In genomic region chr12:6461401-6462233, GRCh38 we compare ENCODE assay signal across 8 cellular contexts. TPM values are rescaled to one million over a fixed set of nuclear protein-coding genes. Genes with fewer than 3 reads are reported as not detected.
A peak's percentile ranks its signal among the peaks of the same experiment; 100 is the strongest.
DNase-seq lines count a peak whose midpoint lies in the region; ATAC-seq, FAIRE-seq and TF ChIP-seq lines count a peak whose summit lies in the region.
"Had no signal": no experiment of that assay in that cellular context is flagged by ENCODE, and none has a peak within 500 bp of the region (broad histone marks: within the 10 kb centered on the region; RNA-seq: fewer than 3 reads in every experiment).

No MANE protein-coding gene starts in this region.

- H3K4me3 Mint-ChIP-seq in mesothelial cell of epicardium: no peak overlapping the region

- no peak overlapping the region for H3K4ac ChIP-seq in IMR-90 (ENCODE audit: low read depth, low read length)

- H2BK15ac ChIP-seq in IMR-90 (ENCODE audit: low read depth, low read length): no peak overlapping the region

- H3K23ac ChIP-seq in IMR-90 (ENCODE audit: low read depth, low read length): no peak overlapping the region

- H2BK5ac ChIP-seq in IMR-90 (ENCODE audit: low read depth, low read length, poor library complexity, severe bottlenecking): no peak overlapping the region

- H3K4me1 Mint-ChIP-seq in mesothelial cell of epicardium: no peaks in the 10 kb centered on the region

- H3K9ac ChIP-seq in IMR-90 (ENCODE audit: low read depth, low read length): no peak overlapping the region

- H4K5ac ChIP-seq in IMR-90 (ENCODE audit: low read depth, low read length): no peak overlapping the region

- 75% methylated on average over 3 of the region's 15 CpGs; no CpG with 5 or more reads in 1 of the 2 experiments for WGBS in IMR-90 (ENCODE audit: extremely low coverage in 2 of 2, insufficient read length in 1 of 2), 2 experiments

- no peaks in the 10 kb centered on the region for H3K27me3 ChIP-seq in IMR-90 (ENCODE audit: control insufficient read depth, insufficient read depth, low read length)
- H3K27me3 ChIP-seq: cardiac muscle cell had no signal

- peaks cover 4% of the 10 kb centered on the region; the same call in 1 of the 2 replicates for H3K9me1 ChIP-seq in IMR-90 (ENCODE audit: insufficient read depth, low read length)

- peaks cover 64% of the 10 kb centered on the region for H3K36me3 ChIP-seq in IMR-90 (ENCODE audit: control insufficient read depth, insufficient read depth, low read length)

- H3K36me3 Mint-ChIP-seq in mesothelial cell of epicardium: peaks cover 6% of the 10 kb centered on the region

- H3K4me1 ChIP-seq in IMR-90 (ENCODE audit: control insufficient read depth, insufficient read depth, low read length): no peaks in the 10 kb centered on the region

- no peaks in the 10 kb centered on the region for H3K9me3 ChIP-seq in IMR-90 (ENCODE audit: control insufficient read depth, insufficient read depth, low read length)

- H4K91ac ChIP-seq in IMR-90 (ENCODE audit: insufficient read depth, low read depth, low read length): no peak overlapping the region

- H3K56ac ChIP-seq in IMR-90 (ENCODE audit: extremely low read depth, insufficient read depth, low read length): no peak overlapping the region

- in situ Hi-C loops in IMR-90 (cut with MboI; ENCODE audit: low sequenced_read_pairs): loop anchor here (5.0 to 25.0 kb wide), 4 partner anchors 39 to 399 kb away; no protein-coding TSS in a partner anchor

- DNase-seq in IMR-90 (peak; percentile 45), urothelium cell line (ENCODE audit: low spot score) (no peak), mesothelial cell of epicardium (ENCODE audit: low spot score in 2 of 2, unreplicated experiment in 2 of 2) (no peak)
- DNase-seq in activated CD4-positive, alpha-beta T cell treated with anti-CD3 and anti-CD28 coated beads, Interleukin-2, amount 50 U/mL, for 48 hours: peak; percentile 80 to 87
- DNase-seq in stimulated activated CD4-positive, alpha-beta T cell treated with anti-CD3 and anti-CD28 coated beads, Interleukin-12 subunit alpha, Interleukin-12 subunit beta, amount 100 ng/mL, for 48 hours (ENCODE audit: low read depth in 2 of 3, low spot score in 1 of 3): peak; percentile 75 to 82 (median 75)

- intact Hi-C loops in IMR-90 (cut with micrococcal nuclease): no loop called here

- no peaks in the 10 kb centered on the region for H3K27me3 Mint-ChIP-seq in mesothelial cell of epicardium (ENCODE audit: low read depth)

- no peak overlapping the region for H3K4me2 ChIP-seq in IMR-90 (ENCODE audit: low read depth, low read length)

- TF ChIP-seq CTCF in IMR-90 (conservative IDR thresholded peaks at IDR 0.05; ENCODE audit: low read depth, low read length): no peak
- no peak for TF ChIP-seq CTCF in mesothelial cell of epicardium (IDR thresholded peaks at IDR 0.05; ENCODE audit: unreplicated experiment)

- no TSS peak for BruUV-seq in IMR-90 (replicated peaks; lab: Mats Ljungman, UMichigan)

- H2AK5ac ChIP-seq in IMR-90 (ENCODE audit: low read depth, low read length): 0 out of 2 replicates have a peak overlapping the region, but pooled peaks have one; percentile 33

- H3K18ac ChIP-seq in IMR-90 (ENCODE audit: low read depth, low read length): no peak overlapping the region

- no peak overlapping the region for H3K27ac Mint-ChIP-seq in mesothelial cell of epicardium

- peak overlapping the region; percentile 39 for H2AK9ac ChIP-seq in IMR-90 (replicated peaks; ENCODE audit: low read depth, low read length, poor library complexity)

- no peak overlapping the region for H2AFZ ChIP-seq in IMR-90 (replicated peaks; ENCODE audit: low read length, poor library complexity)

- no peak overlapping the region for H3K27ac ChIP-seq in IMR-90 (ENCODE audit: insufficient read depth, low read length)
- H3K27ac ChIP-seq: cardiac muscle cell had no signal

- dilution Hi-C loops in IMR-90 (cut with HindIII; ENCODE audit: low sequenced_read_pairs, unreplicated experiment): no loop called here

- no peak overlapping the region for H3K4me3 ChIP-seq in IMR-90 (ENCODE audit: insufficient read depth, low read depth, low read length)
- H3K4me3 ChIP-seq: cardiac muscle cell had no signal

- no peak for FAIRE-seq in urothelium cell line (lab: Jason Lieb, UNC)

- peaks cover 5% of the 10 kb centered on the region; the same call in 1 of the 2 replicates for H4K20me1 ChIP-seq in IMR-90 (ENCODE audit: insufficient read depth, low read length)

- peaks cover 8 to 17% of the 10 kb centered on the region in 2 experiments; a peak in 3 of 4 replicates for H3K79me1 ChIP-seq in IMR-90 (ENCODE audit: low read depth in 1 of 2, low read length in 2 of 2)

- CTCF ChIA-PET in IMR-90 (lab: Yijun Ruan, JAX): no interaction called here

- POLR2A ChIA-PET in IMR-90 (lab: Charles Lee; ENCODE audit: unreplicated experiment): interaction anchor here (0.6 kb wide), 1 partner anchor 72 kb away, joined by 20 read pairs; the partner anchor contains the start of gene GAPDH

- TF ChIP-seq RAD21 in IMR-90 (IDR thresholded peaks at IDR 0.05; ENCODE audit: low read length): no peak

- H2BK20ac ChIP-seq in IMR-90 (ENCODE audit: low read depth, low read length): no peak overlapping the region

- H4K8ac ChIP-seq in IMR-90 (ENCODE audit: low read depth in 2 of 2, low read length in 2 of 2): no peak overlapping the region

- no peak for TF ChIP-seq POLR2A in IMR-90 (IDR thresholded peaks at IDR 0.05; ENCODE audit: low read depth, low read length)

- H3K9me3 Mint-ChIP-seq in mesothelial cell of epicardium: no peaks in the 10 kb centered on the region

- peak; percentile 59 for ATAC-seq in GM19455 (IDR thresholded peaks at IDR 0.05; ENCODE audit: unreplicated experiment)
- ATAC-seq in IMR-90 (ENCODE audit: low read depth): no peak
- ATAC-seq in esophagus mucosa: peak; percentile 54

- no peak overlapping the region for H2BK120ac ChIP-seq in IMR-90 (ENCODE audit: low read depth, low read length)

- H3K14ac ChIP-seq in IMR-90 (replicated peaks; ENCODE audit: low read depth, low read length): no peak overlapping the region

TF ChIP-seq in IMR-90, 13 proteins besides CTCF, POLR2A, EP300 and RAD21:
- TF ChIP-seq MAZ (IDR thresholded peaks at IDR 0.05; ENCODE audit: borderline replicate concordance, low read depth, low read length) (no peak), RFX5 (IDR thresholded peaks at IDR 0.05; ENCODE audit: low read depth, low read length) (no peak), SMC3 (IDR thresholded peaks at IDR 0.05; ENCODE audit: low read depth, low read length) (no peak), MXI1 (IDR thresholded peaks at IDR 0.05; ENCODE audit: borderline replicate concordance, low read depth, low read length) (no peak), MAFK (IDR thresholded peaks at IDR 0.05; ENCODE audit: low read depth, low read length) (no peak), RCOR1 (IDR thresholded peaks at IDR 0.05; ENCODE audit: insufficient replicate concordance, low read length) (no peak), CHD1 (IDR thresholded peaks at IDR 0.05; ENCODE audit: low read depth, low read length) (no peak), CEBPB (IDR thresholded peaks at IDR 0.05; ENCODE audit: low read depth, low read length) (no peak)
- TF ChIP-seq, protein P1, sequence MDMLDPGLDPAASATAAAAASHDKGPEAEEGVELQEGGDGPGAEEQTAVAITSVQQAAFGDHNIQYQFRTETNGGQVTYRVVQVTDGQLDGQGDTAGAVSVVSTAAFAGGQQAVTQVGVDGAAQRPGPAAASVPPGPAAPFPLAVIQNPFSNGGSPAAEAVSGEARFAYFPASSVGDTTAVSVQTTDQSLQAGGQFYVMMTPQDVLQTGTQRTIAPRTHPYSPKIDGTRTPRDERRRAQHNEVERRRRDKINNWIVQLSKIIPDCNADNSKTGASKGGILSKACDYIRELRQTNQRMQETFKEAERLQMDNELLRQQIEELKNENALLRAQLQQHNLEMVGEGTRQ (IDR thresholded peaks at IDR 0.05; ENCODE audit: low read depth, low read length): no peak
TF ChIP-seq in IMR-90: peak in this region for 0.

RNA-seq across cellular contexts. Expression of gene VAMP1, which starts 8.9 kb away (rescaled TPM):
- total RNA-seq in IMR-90 (2012; rRNA removed): 7.2 and 7.5 TPM in 2 replicates
- polyA plus RNA-seq in IMR-90 (2012; rRNA removed): 21.9 and 23.1 TPM in 2 replicates
- 10.5 and 21.1 TPM in 2 replicates for polyA plus RNA-seq in IMR-90 (2012; cell fraction: cytosol; rRNA removed)
- 87.7 and 150 TPM in 2 replicates for polyA plus RNA-seq in IMR-90 (2012; cell fraction: nucleus; rRNA removed; ENCODE audit: low replicate concordance)
- total RNA-seq in esophagus mucosa: 1.6 TPM
- total RNA-seq in mesothelial cell of epicardium: 5.2 to 6.9 TPM (median 6.4 TPM) in 3 replicates

RNA-seq across cellular contexts. Expression of gene TAPBPL, which starts 9.8 kb away (rescaled TPM):
- total RNA-seq in IMR-90 (2012; rRNA removed) (3.4 and 3.6 TPM in 2 replicates), esophagus mucosa (11.4 TPM), mesothelial cell of epicardium (2.2 to 2.6 TPM (median 2.5 TPM) in 3 replicates)
- 10.4 and 12.1 TPM in 2 replicates for polyA plus RNA-seq in IMR-90 (2012; rRNA removed)
- polyA plus RNA-seq in IMR-90 (2012; cell fraction: cytosol; rRNA removed): 8.1 and 14.4 TPM in 2 replicates
- polyA plus RNA-seq in IMR-90 (2012; cell fraction: nucleus; rRNA removed; ENCODE audit: low replicate concordance): 8.3 and 12.8 TPM in 2 replicates

RNA-seq across cellular contexts. Expression of gene CD27, which starts 16.9 kb away (rescaled TPM):
- total RNA-seq in IMR-90 (2012; rRNA removed) (not detected in 2 replicates), esophagus mucosa (0.40 TPM), mesothelial cell of epicardium (not detected in 3 replicates)
- 0.07 and 0.10 TPM in 2 replicates for polyA plus RNA-seq in IMR-90 (2012; rRNA removed)
- 0.05 TPM in 1 of 2 replicates, not detected in the other for polyA plus RNA-seq in IMR-90 (2012; cell fraction: cytosol; rRNA removed)
- 0.07 TPM in 1 of 2 replicates, not detected in the other for polyA plus RNA-seq in IMR-90 (2012; cell fraction: nucleus; rRNA removed; ENCODE audit: low replicate concordance)
- total RNA-seq: cardiac muscle cell had no signal

RNA-seq across cellular contexts. Expression of gene MRPL51, which starts 31.4 kb away (rescaled TPM):
- total RNA-seq in IMR-90 (2012; rRNA removed) (80.1 and 126 TPM in 2 replicates), esophagus mucosa (180 TPM), mesothelial cell of epicardium (137 to 148 TPM (median 145 TPM) in 3 replicates)
- polyA plus RNA-seq in IMR-90 (2012; rRNA removed): 151 and 160 TPM in 2 replicates
- polyA plus RNA-seq in IMR-90 (2012; cell fraction: cytosol; rRNA removed): 68.0 and 178 TPM in 2 replicates
- 16.5 and 43.9 TPM in 2 replicates for polyA plus RNA-seq in IMR-90 (2012; cell fraction: nucleus; rRNA removed; ENCODE audit: low replicate concordance)

RNA-seq across cellular contexts. Expression of gene NCAPD2, which starts 32.3 kb away (rescaled TPM):
- total RNA-seq in IMR-90 (2012; rRNA removed): 52.8 and 57.9 TPM in 2 replicates
- polyA plus RNA-seq in IMR-90 (2012; rRNA removed): 35.6 and 40.9 TPM in 2 replicates
- 24.1 and 33.8 TPM in 2 replicates for polyA plus RNA-seq in IMR-90 (2012; cell fraction: cytosol; rRNA removed)
- 21.1 and 24.2 TPM in 2 replicates for polyA plus RNA-seq in IMR-90 (2012; cell fraction: nucleus; rRNA removed; ENCODE audit: low replicate concordance)
- total RNA-seq in esophagus mucosa: 37.4 TPM
- total RNA-seq in mesothelial cell of epicardium: 56.3 to 62.6 TPM (median 57.1 TPM) in 3 replicates

Comparison
In these comparisons a context has a peak if more than half of its experiments do, and no peak if none do; other contexts are left out.
1. DNase-seq: peak in IMR-90 (single experiment), activated CD4-positive, alpha-beta T cell treated with anti-CD3 and anti-CD28 coated beads, Interleukin-2, amount 50 U/mL, for 48 hours (2 of 2) and stimulated activated CD4-positive, alpha-beta T cell treated with anti-CD3 and anti-CD28 coated beads, Interleukin-12 subunit alpha, Interleukin-12 subunit beta, amount 100 ng/mL, for 48 hours (3 of 3); none in urothelium cell line (single experiment) and mesothelial cell of epicardium (0 of 2).